1 cellular context compared by ENCODE assay signal in the genomic region with DNA sequence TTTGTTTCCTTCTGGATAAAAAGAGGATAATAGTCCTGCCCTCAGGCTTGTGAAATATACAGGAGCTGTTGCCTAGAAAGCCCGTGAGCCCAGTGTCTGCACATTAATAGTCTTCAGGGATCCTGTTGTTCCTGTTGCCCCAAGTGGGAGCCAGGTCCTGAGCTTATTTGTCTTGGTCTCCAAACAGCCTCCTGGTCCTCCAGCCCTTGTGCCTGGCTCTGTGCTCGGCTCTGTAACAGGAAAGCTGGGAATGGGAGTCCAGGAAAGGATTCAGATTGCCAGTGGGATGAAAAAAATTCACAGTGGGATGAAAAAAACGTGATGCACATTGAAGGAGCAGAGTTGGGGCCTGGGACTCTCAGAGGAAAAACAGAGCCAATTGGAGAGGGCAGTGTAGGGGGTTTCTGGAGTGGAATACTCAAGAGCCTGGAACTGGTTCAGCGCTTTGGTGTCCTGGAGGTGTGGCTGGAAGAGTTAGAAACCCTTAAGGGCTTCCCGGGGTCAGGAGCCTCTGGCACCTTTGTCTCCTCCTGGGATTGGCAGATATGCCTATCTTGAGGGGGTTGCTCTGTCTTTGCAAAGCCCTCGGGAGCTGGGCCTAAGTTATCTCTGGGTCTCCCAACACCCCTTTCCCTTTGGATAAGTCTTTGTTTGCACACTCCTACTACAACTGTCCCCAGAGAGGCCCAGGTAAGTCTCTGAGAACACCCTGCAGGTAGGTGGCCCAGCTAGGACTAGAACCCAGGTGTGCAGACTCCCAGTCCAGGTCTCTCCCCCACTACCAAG.
TF ChIP-seq lines count a peak whose summit lies in the region.

No MANE protein-coding gene starts in this region.

TF ChIP-seq in K562, 482 proteins besides CTCF, POLR2A, EP300 and RAD21:
- TF ChIP-seq ZNF589 (CRISPR knock-in tag; IDR thresholded peaks at IDR 0.05; ENCODE audit: low read depth) (0 out of 2 replicates have a peak, but pooled peaks have one; percentile 6), KHSRP (IDR thresholded peaks at IDR 0.05) (no peak), ZZZ3 (IDR thresholded peaks at IDR 0.05) (no peak), CBFA2T2 (conservative IDR thresholded peaks at IDR 0.05) (0 out of 2 replicates have a peak, but pooled peaks have one; percentile 28), CBFA2T3 (IDR thresholded peaks at IDR 0.05) (peak; percentile 54), ZNF282 (CRISPR knock-in tag; IDR thresholded peaks at IDR 0.05) (no peak), BCOR (IDR thresholded peaks at IDR 0.05) (no peak), SMARCA4 (IDR thresholded peaks at IDR 0.05) (no peak), SNRNP70 (optimal IDR thresholded peaks at IDR 0.05; ENCODE audit: low read depth, low read length) (no peak), SMARCE1 (IDR thresholded peaks at IDR 0.05) (0 out of 2 replicates have a peak, but pooled peaks have one; percentile 5), ZFX (CRISPR knock-in tag; IDR thresholded peaks at IDR 0.05) (peak; percentile 27), ZBTB26 (CRISPR knock-in tag; IDR thresholded peaks at IDR 0.05) (no peak)
- TF ChIP-seq, protein P1, sequence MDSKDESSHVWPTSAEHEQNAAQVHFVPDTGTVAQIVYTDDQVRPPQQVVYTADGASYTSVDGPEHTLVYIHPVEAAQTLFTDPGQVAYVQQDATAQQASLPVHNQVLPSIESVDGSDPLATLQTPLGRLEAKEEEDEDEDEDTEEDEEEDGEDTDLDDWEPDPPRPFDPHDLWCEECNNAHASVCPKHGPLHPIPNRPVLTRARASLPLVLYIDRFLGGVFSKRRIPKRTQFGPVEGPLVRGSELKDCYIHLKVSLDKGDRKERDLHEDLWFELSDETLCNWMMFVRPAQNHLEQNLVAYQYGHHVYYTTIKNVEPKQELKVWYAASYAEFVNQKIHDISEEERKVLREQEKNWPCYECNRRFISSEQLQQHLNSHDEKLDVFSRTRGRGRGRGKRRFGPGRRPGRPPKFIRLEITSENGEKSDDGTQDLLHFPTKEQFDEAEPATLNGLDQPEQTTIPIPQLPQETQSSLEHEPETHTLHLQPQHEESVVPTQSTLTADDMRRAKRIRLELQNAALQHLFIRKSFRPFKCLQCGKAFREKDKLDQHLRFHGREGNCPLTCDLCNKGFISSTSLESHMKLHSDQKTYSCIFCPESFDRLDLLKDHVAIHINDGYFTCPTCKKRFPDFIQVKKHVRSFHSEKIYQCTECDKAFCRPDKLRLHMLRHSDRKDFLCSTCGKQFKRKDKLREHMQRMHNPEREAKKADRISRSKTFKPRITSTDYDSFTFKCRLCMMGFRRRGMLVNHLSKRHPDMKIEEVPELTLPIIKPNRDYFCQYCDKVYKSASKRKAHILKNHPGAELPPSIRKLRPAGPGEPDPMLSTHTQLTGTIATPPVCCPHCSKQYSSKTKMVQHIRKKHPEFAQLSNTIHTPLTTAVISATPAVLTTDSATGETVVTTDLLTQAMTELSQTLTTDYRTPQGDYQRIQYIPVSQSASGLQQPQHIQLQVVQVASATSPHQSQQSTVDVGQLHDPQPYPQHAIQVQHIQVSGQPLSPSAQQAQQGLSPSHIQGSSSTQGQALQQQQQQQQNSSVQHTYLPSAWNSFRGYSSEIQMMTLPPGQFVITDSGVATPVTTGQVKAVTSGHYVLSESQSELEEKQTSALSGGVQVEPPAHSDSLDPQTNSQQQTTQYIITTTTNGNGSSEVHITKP (IDR thresholded peaks at IDR 0.05; ENCODE audit: partially characterized antibody): peak; percentile 91
- TF ChIP-seq, protein P2, sequence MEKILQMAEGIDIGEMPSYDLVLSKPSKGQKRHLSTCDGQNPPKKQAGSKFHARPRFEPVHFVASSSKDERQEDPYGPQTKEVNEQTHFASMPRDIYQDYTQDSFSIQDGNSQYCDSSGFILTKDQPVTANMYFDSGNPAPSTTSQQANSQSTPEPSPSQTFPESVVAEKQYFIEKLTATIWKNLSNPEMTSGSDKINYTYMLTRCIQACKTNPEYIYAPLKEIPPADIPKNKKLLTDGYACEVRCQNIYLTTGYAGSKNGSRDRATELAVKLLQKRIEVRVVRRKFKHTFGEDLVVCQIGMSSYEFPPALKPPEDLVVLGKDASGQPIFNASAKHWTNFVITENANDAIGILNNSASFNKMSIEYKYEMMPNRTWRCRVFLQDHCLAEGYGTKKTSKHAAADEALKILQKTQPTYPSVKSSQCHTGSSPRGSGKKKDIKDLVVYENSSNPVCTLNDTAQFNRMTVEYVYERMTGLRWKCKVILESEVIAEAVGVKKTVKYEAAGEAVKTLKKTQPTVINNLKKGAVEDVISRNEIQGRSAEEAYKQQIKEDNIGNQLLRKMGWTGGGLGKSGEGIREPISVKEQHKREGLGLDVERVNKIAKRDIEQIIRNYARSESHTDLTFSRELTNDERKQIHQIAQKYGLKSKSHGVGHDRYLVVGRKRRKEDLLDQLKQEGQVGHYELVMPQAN (IDR thresholded peaks at IDR 0.05; ENCODE audit: borderline replicate concordance): no peak
